In the genomic region with DNA sequence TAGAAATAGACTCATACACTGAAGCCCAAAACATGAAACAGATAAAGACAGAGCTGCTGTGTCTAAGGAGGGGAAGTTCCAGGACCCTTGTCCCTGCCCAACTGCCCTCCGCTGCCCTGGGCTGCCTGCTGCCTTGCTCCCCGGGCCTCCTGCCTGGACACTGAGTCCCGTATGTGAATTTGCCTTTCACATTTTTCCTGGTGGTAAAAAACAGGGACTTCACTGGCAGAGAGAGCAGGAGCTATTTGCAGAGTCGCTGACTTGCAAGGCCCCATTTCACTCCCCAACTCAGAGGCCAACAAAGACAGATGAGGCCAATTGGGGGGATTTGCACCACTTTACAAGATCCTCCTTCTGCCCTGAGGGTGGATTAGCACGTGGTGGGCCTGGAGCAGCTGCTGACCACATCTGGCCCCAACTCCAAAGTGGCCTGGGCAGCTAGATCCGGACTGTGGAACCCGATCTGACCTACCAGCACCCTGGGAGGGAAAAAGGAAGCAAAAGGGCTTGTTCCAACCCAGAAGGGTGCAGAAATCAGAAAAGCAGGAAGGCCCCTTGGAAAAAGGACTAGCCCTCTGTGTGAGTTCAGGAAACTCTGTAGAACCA, we compare ENCODE assay signal across 12 cellular contexts.
DNase-seq lines count a peak whose midpoint lies in the region; ATAC-seq, FAIRE-seq and TF ChIP-seq lines count a peak whose summit lies in the region.
"Had no signal": no experiment of that assay in that cellular context is flagged by ENCODE, and none has a peak within 500 bp of the region (broad histone marks: within the 10 kb centered on the region; RNA-seq: fewer than 3 reads in every experiment).

No MANE protein-coding gene starts in this region.

- no peak overlapping the region for H3K4me3 Mint-ChIP-seq in activated CD8-positive, alpha-beta T cell treated with anti-CD3 and anti-CD28 coated beads for 36 hours

- H3K4me1 ChIP-seq in heart right ventricle, result peaks cover 3 to 61% (median 27%) of the 10 kb centered on the region in 9 donors
- H3K4me1 ChIP-seq in kidney (ENCODE audit: control insufficient read depth in 1 of 2, insufficient read depth in 1 of 2, low read depth in 1 of 2, low read length in 2 of 2), result peaks cover 0 to 13% of the 10 kb centered on the region in 2 donors
- H3K4me1 ChIP-seq in aorta (ENCODE audit: control insufficient read depth in 1 of 2, insufficient read depth in 2 of 2, low read length in 2 of 2), result no peaks in the 10 kb centered on the region
- H3K4me1 ChIP-seq in stomach, result peaks cover 5 to 49% (median 35%) of the 10 kb centered on the region in 4 donors

- POLR2A ChIA-PET in activated CD8-positive, alpha-beta T cell treated with anti-CD3 and anti-CD28 coated beads for 36 hours (lab: Charles Lee), result interaction anchor here (0.6 to 10.0 kb wide), 11 partner anchors 9 to 150 kb away, joined by 3 to 90 read pairs (median 4); partner anchors contain the start of gene NOL4L

- no peaks in the 10 kb centered on the region for H3K9me3 Mint-ChIP-seq in activated CD8-positive, alpha-beta T cell treated with anti-CD3 and anti-CD28 coated beads for 36 hours

- peak overlapping the region; percentile 83 for H3K27ac Mint-ChIP-seq in activated CD8-positive, alpha-beta T cell treated with anti-CD3 and anti-CD28 coated beads for 36 hours
- H3K27ac Mint-ChIP-seq: progenitor cell of endocrine pancreas had no signal

- no peak overlapping the region for H3K27ac ChIP-seq in heart right ventricle
- no peak overlapping the region for H3K27ac ChIP-seq in kidney (ENCODE audit: low read depth in 2 of 2, low read length in 2 of 2)
- H3K27ac ChIP-seq in aorta (ENCODE audit: low read depth in 1 of 2, low read length in 2 of 2), result no peak overlapping the region
- H3K27ac ChIP-seq in stomach, result no peak overlapping the region

- peaks cover 12% of the 10 kb centered on the region for H3K36me3 Mint-ChIP-seq in activated CD8-positive, alpha-beta T cell treated with anti-CD3 and anti-CD28 coated beads for 36 hours (ENCODE audit: low read depth)

- H3K27me3 ChIP-seq in heart right ventricle (no peaks in the 10 kb centered on the region), aorta (ENCODE audit: control insufficient read depth in 1 of 2, insufficient read depth in 2 of 2, low read length in 1 of 2) (no peaks in the 10 kb centered on the region), stomach (no peaks in the 10 kb centered on the region)
- H3K27me3 ChIP-seq: Peyer's patch had no signal

- TF ChIP-seq CTCF in heart right ventricle (IDR thresholded peaks at IDR 0.05) (no peak), kidney (IDR thresholded peaks at IDR 0.05; ENCODE audit: borderline replicate concordance, extremely low read depth, insufficient read depth) (no peak), stomach (IDR thresholded peaks at IDR 0.05) (no peak)
- no peak for TF ChIP-seq CTCF in activated CD8-positive, alpha-beta T cell treated with anti-CD3 and anti-CD28 coated beads for 36 hours (IDR thresholded peaks at IDR 0.05)

- no peaks in the 10 kb centered on the region for H3K27me3 Mint-ChIP-seq in activated CD8-positive, alpha-beta T cell treated with anti-CD3 and anti-CD28 coated beads for 36 hours

- no peak for TF ChIP-seq POLR2A in stomach (IDR thresholded peaks at IDR 0.05)

- no peak overlapping the region for H3K9ac ChIP-seq in kidney (ENCODE audit: low read length in 2 of 2)

- intact Hi-C loops in left ventricle myocardium superior (cut with micrococcal nuclease), result no loop called here
- intact Hi-C loops in heart right ventricle (cut with DNase I), result loop anchor here in 5 of 10 donors (2.0 to 10.0 kb wide), 5 partner anchors 64 to 489 kb away; partner anchors contain the start of gene NOL4L (in 1 of the 5)
- intact Hi-C loops in activated CD8-positive, alpha-beta T cell treated with anti-CD3 and anti-CD28 coated beads for 36 hours (cut with micrococcal nuclease), result no loop called here
- intact Hi-C loops in kidney (cut with DNase I), result loop anchor here (5.0 kb wide), 1 partner anchor 129 kb away; no protein-coding TSS in a partner anchor
- intact Hi-C loops in aorta (cut with DNase I), result loop anchor here (2.0 to 10.0 kb wide), 3 partner anchors 129 to 254 kb away; no protein-coding TSS in a partner anchor
- intact Hi-C loops in stomach (cut with DNase I; ENCODE audit: low total_unique reads), result loop anchor here (5.0 kb wide), 1 partner anchor 129 kb away; no protein-coding TSS in a partner anchor

- TF ChIP-seq EP300 in stomach (IDR thresholded peaks at IDR 0.05), result no peak

- FAIRE-seq in kidney (lab: Jason Lieb, UNC), result no peak

- peak; percentile 13 for DNase-seq in left ventricle myocardium superior
- DNase-seq in heart right ventricle, result no peak
- DNase-seq in activated CD8-positive, alpha-beta T cell treated with anti-CD3 and anti-CD28 coated beads for 36 hours, result no peak
- peak; percentile 35 for DNase-seq in kidney
- peak; percentile 44 to 47 for DNase-seq in aorta
- no peak for DNase-seq in GM03348 (ENCODE audit: low spot score)
- no peak for DNase-seq in stomach
- DNase-seq in AG08396 (ENCODE audit: low spot score), result no peak
- DNase-seq: H7, NCI-H226 had no signal

- 74 to 75% methylated on average over 7 of the region's 7 CpGs for WGBS in heart right ventricle, 2 donors
- 77 to 78% methylated on average over 7 of the region's 7 CpGs for WGBS in aorta, 2 donors
- 73 to 88% (median 84%) methylated on average over 7 of the region's 7 CpGs for WGBS in stomach, 5 donors

- CTCF ChIA-PET in activated CD8-positive, alpha-beta T cell treated with anti-CD3 and anti-CD28 coated beads for 36 hours (lab: Charles Lee), result interaction anchor here (0.6 to 12.7 kb wide), 19 partner anchors 11 to 254 kb away, joined by 3 to 256 read pairs (median 6); partner anchors contain the start of gene C20orf203

- no peak overlapping the region for H3K4me3 ChIP-seq in heart right ventricle
- no peak overlapping the region for H3K4me3 ChIP-seq in kidney (ENCODE audit: low read length in 2 of 2)
- H3K4me3 ChIP-seq in aorta (ENCODE audit: low read length in 2 of 2), result no peak overlapping the region
- H3K4me3 ChIP-seq in stomach, result no peak overlapping the region
- H3K4me3 ChIP-seq: Peyer's patch had no signal

- H3K9me3 ChIP-seq in heart right ventricle (no peaks in the 10 kb centered on the region), kidney (ENCODE audit: control insufficient read depth in 1 of 2, low read length in 2 of 2) (no peaks in the 10 kb centered on the region), aorta (ENCODE audit: control insufficient read depth, low read length) (no peaks in the 10 kb centered on the region), stomach (no peaks in the 10 kb centered on the region)
- H3K9me3 ChIP-seq: Peyer's patch had no signal

- H3K4me1 Mint-ChIP-seq in activated CD8-positive, alpha-beta T cell treated with anti-CD3 and anti-CD28 coated beads for 36 hours (ENCODE audit: low read depth), result peaks cover 73% of the 10 kb centered on the region

- no peak for ATAC-seq in left ventricle myocardium superior
- ATAC-seq in heart right ventricle, result no peak
- ATAC-seq in activated CD8-positive, alpha-beta T cell treated with anti-CD3 and anti-CD28 coated beads for 36 hours, result no peak
- no peak for ATAC-seq in aorta (ENCODE audit: low FRiP score)

- H3K36me3 ChIP-seq in heart right ventricle (peaks cover 0 to 2% (median 0%) of the 10 kb centered on the region in 9 donors), kidney (ENCODE audit: control insufficient read depth in 1 of 2, insufficient read depth in 2 of 2, low read length in 2 of 2) (no peaks in the 10 kb centered on the region), aorta (ENCODE audit: control insufficient read depth in 1 of 2, insufficient read depth in 2 of 2, low read length in 1 of 2) (no peaks in the 10 kb centered on the region), stomach (peaks cover 0 to 8% (median 0%) of the 10 kb centered on the region in 4 donors)
- H3K36me3 ChIP-seq: Peyer's patch had no signal

Comparison
In these comparisons a context has a peak if more than half of its experiments do, and no peak if none do; other contexts are left out.
1. DNase-seq: peak in left ventricle myocardium superior (single experiment), kidney (single experiment) and aorta (2 of 2); none in heart right ventricle (0 of 2), activated CD8-positive, alpha-beta T cell treated with anti-CD3 and anti-CD28 coated beads for 36 hours (single experiment), GM03348 (single experiment), stomach (single experiment) and AG08396 (single experiment).
2. intact Hi-C loops: an anchor here in kidney (5.0 kb wide), aorta (2.0 to 10.0 kb wide) and stomach (5.0 kb wide); none called in left ventricle myocardium superior and activated CD8-positive, alpha-beta T cell treated with anti-CD3 and anti-CD28 coated beads for 36 hours.